ENCODE assay signal across 2 cellular contexts in genomic region chr12:3119745-3120660, GRCh38.
A peak's percentile ranks its signal among the peaks of the same experiment; 100 is the strongest.
TF ChIP-seq lines count a peak whose summit lies in the region.

No MANE protein-coding gene starts in this region.

TF ChIP-seq in liver, 16 proteins besides CTCF, POLR2A, EP300 and RAD21 (continued from another document):
- TF ChIP-seq ZBTB33 (IDR thresholded peaks at IDR 0.05) (no peak), RXRA (IDR thresholded peaks at IDR 0.05) (peak; percentile 5 to 66), SP1 (IDR thresholded peaks at IDR 0.05) (no peak), REST (IDR thresholded peaks at IDR 0.05) (peak; percentile 35), YY1 (IDR thresholded peaks at IDR 0.05) (no peak), EGR1 (IDR thresholded peaks at IDR 0.05; ENCODE audit: low read depth in 2 of 2) (no peak), GABPA (IDR thresholded peaks at IDR 0.05 in 1 of 2, conservative IDR thresholded peaks at IDR 0.05 in 1 of 2) (no peak), NR2F2 (IDR thresholded peaks at IDR 0.05) (no peak), ATF3 (IDR thresholded peaks at IDR 0.05) (no peak), HNF4G (IDR thresholded peaks at IDR 0.05) (no peak), JUND (IDR thresholded peaks at IDR 0.05) (no peak), HNF4A (conservative IDR thresholded peaks at IDR 0.05) (peak in 1 of 2 donors; percentile 45), FOXA1 (IDR thresholded peaks at IDR 0.05) (no peak), TAF1 (conservative IDR thresholded peaks at IDR 0.05) (no peak)

TF ChIP-seq in HepG2, 621 proteins besides CTCF, POLR2A, EP300 and RAD21 (continued from another document):
- TF ChIP-seq HMGXB4 (CRISPR knock-in tag; IDR thresholded peaks at IDR 0.05; ENCODE audit: borderline replicate concordance in 1 of 2, low read depth in 1 of 2) (no peak), AKAP8 (CRISPR knock-in tag; IDR thresholded peaks at IDR 0.05) (no peak), MTF1 (CRISPR knock-in tag; IDR thresholded peaks at IDR 0.05) (no peak), CCDC6 (CRISPR knock-in tag; IDR thresholded peaks at IDR 0.05) (no peak), ZNF337 (CRISPR knock-in tag; IDR thresholded peaks at IDR 0.05; ENCODE audit: borderline replicate concordance, low read depth) (no peak), ZNF260 (CRISPR knock-in tag; IDR thresholded peaks at IDR 0.05; ENCODE audit: borderline replicate concordance, low read depth) (no peak)
